Comparison of ENCODE assay signal across 21 cellular contexts in genomic region chr7:107145072-107145838, GRCh38. TPM values are rescaled to one million over a fixed set of nuclear protein-coding genes. Genes with fewer than 3 reads are reported as not detected.
DNase-seq lines count a peak whose midpoint lies in the region; ATAC-seq, FAIRE-seq and TF ChIP-seq lines count a peak whose summit lies in the region.
"Had no signal": no experiment of that assay in that cellular context is flagged by ENCODE, and none has a peak within 500 bp of the region (broad histone marks: within the 10 kb centered on the region; RNA-seq: fewer than 3 reads in every experiment).

No MANE protein-coding gene starts in this region.

- POLR2A ChIA-PET in OCI-LY7 (lab: Charles Lee) (interaction anchor here (0.6 to 0.7 kb wide), 3 partner anchors 26 to 529 kb away, joined by 3 to 5 read pairs (median 4); no protein-coding TSS in a partner anchor), K562 (lab: Yijun Ruan, JAX) (no interaction called here)

- no peak for ATAC-seq in K562

- H3K79me2 ChIP-seq in OCI-LY7 (ENCODE audit: insufficient read depth, low read depth, low read length): peaks cover 21% of the 10 kb centered on the region; the same call in 1 of the 2 replicates
- peaks cover 7% of the 10 kb centered on the region; the same call in 2 of the 3 replicates for H3K79me2 ChIP-seq in K562 (ENCODE audit: control insufficient read depth, insufficient read depth, low read length)

- TSS peak; percentile 14 for BruUV-seq in OCI-LY7 (replicated peaks; lab: Mats Ljungman, UMichigan)
- no TSS peak for BruUV-seq in K562 (replicated peaks; lab: Mats Ljungman, UMichigan)

- TF ChIP-seq POLR2A in K562 (conservative IDR thresholded peaks at IDR 0.05) (no peak), testis (IDR thresholded peaks at IDR 0.05) (no peak)

- H3K9ac ChIP-seq in K562 (ENCODE audit: insufficient read depth in 1 of 2, low read depth in 2 of 2, low read length in 2 of 2): no peak overlapping the region
- H3K9ac ChIP-seq: BLaER1 had no signal

- TF ChIP-seq EP300 in K562 (IDR thresholded peaks at IDR 0.05; ENCODE audit: low read length): no peak

- 81% methylated on average over 4 of the region's 4 CpGs for WGBS in K562 (ENCODE audit: insufficient coverage, low coverage, missing lambda C conversion rate)
- WGBS in testis, 2 donors: 79 to 83% methylated on average over 4 of the region's 4 CpGs

- DNase-seq in DMS53 (lab: John Stamatoyannopoulos, UW) (peak; percentile 14), DMS53 treated with DMSO at 0.1 percent for 48 hours (lab: John Stamatoyannopoulos, UW; ENCODE audit: unreplicated experiment) (no peak), OCI-LY7 (ENCODE audit: low spot score) (no peak), K562 (ENCODE audit: extremely low read depth in 1 of 4, low spot score in 3 of 4) (no peak), progenitor cell of endocrine pancreas (ENCODE audit: low spot score, unreplicated experiment) (no peak), testis (no peak), LoVo (ENCODE audit: low spot score) (no peak)
- DNase-seq in activated effector memory CD4-positive, alpha-beta T cell treated with anti-CD3 and anti-CD28 coated beads, Interleukin-2, amount 50 U/mL, for 16 hours: no peak
- DNase-seq: 8988T; Calu3; CD4-positive, alpha-beta memory T cell; GDM1; H9; IMR-90; KBM-7 had no signal

- peak overlapping the region; percentile 19 for H3K4me2 ChIP-seq in OCI-LY7 (ENCODE audit: low read length)
- no peak overlapping the region for H3K4me2 ChIP-seq in K562 (ENCODE audit: insufficient read depth, low read length)
- H3K4me2 ChIP-seq: BLaER1 had no signal

- H3K36me3 ChIP-seq in OCI-LY7 (ENCODE audit: insufficient read depth, low read length): peaks cover 81% of the 10 kb centered on the region
- H3K36me3 ChIP-seq in K562 (ENCODE audit: control insufficient read depth, insufficient read depth, low read length): peaks cover 70% of the 10 kb centered on the region
- H3K36me3 ChIP-seq in testis (ENCODE audit: low read depth, missing control alignments): no peaks in the 10 kb centered on the region
- H3K36me3 ChIP-seq: BLaER1 had no signal

- H3K4me3 Mint-ChIP-seq in progenitor cell of endocrine pancreas (ENCODE audit: low read depth): no peak overlapping the region
- H3K4me3 Mint-ChIP-seq: CD14-positive monocyte, H9 had no signal

- no peak for TF ChIP-seq RAD21 in K562 (CRISPR knock-in tag; conservative IDR thresholded peaks at IDR 0.05 in 1 of 2, IDR thresholded peaks at IDR 0.05 in 1 of 2)

- H3K27me3 Mint-ChIP-seq in progenitor cell of endocrine pancreas: no peaks in the 10 kb centered on the region
- H3K27me3 Mint-ChIP-seq: CD4-positive, alpha-beta memory T cell had no signal

- no peaks in the 10 kb centered on the region for H3K9me1 ChIP-seq in K562 (ENCODE audit: control insufficient read depth, insufficient read depth, low read length)

- H3K4me1 ChIP-seq in OCI-LY7 (ENCODE audit: insufficient read depth, low read length, poor library complexity, severe bottlenecking): peaks cover 51% of the 10 kb centered on the region
- H3K4me1 ChIP-seq in K562 (replicated peaks in 1 of 2; ENCODE audit: control insufficient read depth in 2 of 2, insufficient read depth in 2 of 2, low read length in 2 of 2): no peaks in the 10 kb centered on the region
- H3K4me1 ChIP-seq in testis: no peaks in the 10 kb centered on the region
- H3K4me1 ChIP-seq: BLaER1 had no signal

- peak overlapping the region; percentile 71 for H3K27ac Mint-ChIP-seq in progenitor cell of endocrine pancreas
- H3K27ac Mint-ChIP-seq: CD4-positive, alpha-beta memory T cell had no signal

- intact Hi-C loops in OCI-LY7 (cut with micrococcal nuclease; ENCODE audit: unreplicated experiment) (no loop called here), K562 (cut with micrococcal nuclease) (loop anchor here (5.0 kb wide), 1 partner anchor 98 kb away; no protein-coding TSS in a partner anchor), testis (cut with DNase I; ENCODE audit: low total_unique reads) (loop anchor here (5.0 kb wide), 1 partner anchor 198 kb away; no protein-coding TSS in a partner anchor)

- H2AFZ ChIP-seq in OCI-LY7 (ENCODE audit: low read length) (no peak overlapping the region), K562 (ENCODE audit: low read depth, low read length) (no peak overlapping the region)

- H3K27me3 ChIP-seq in K562 (ENCODE audit: control insufficient read depth in 2 of 2, insufficient read depth in 2 of 2, low read length in 2 of 2): no peaks in the 10 kb centered on the region
- H3K27me3 ChIP-seq in testis: no peaks in the 10 kb centered on the region
- H3K27me3 ChIP-seq: BLaER1 had no signal

- in situ Hi-C loops in K562 (cut with MboI): loop anchor here (5.0 kb wide), 3 partner anchors 98 to 353 kb away; no protein-coding TSS in a partner anchor

- H4K20me1 ChIP-seq in OCI-LY7 (ENCODE audit: insufficient read depth, low read length) (no peaks in the 10 kb centered on the region), K562 (replicated peaks; ENCODE audit: control insufficient read depth, insufficient read depth, low read length) (0 out of 2 replicates have a peak, but pooled peaks cover 3% of the 10 kb centered on the region)
- H4K20me1 ChIP-seq: BLaER1 had no signal

- CTCF ChIA-PET in OCI-LY7 (lab: Charles Lee; ENCODE audit: unreplicated experiment): no interaction called here
- CTCF ChIA-PET in K562 (lab: Yijun Ruan, JAX; ENCODE audit: low intra/inter-chr PET ratio): interaction anchor here (0.6 kb wide), 1 partner anchor 12 kb away, joined by 3 read pairs; no protein-coding TSS in a partner anchor

- FAIRE-seq in K562 (lab: Jason Lieb, UNC): no peak
- FAIRE-seq: GM12892, GM18507, H1 had no signal

- H3K4me3 ChIP-seq in OCI-LY7 (ENCODE audit: low read depth, low read length, poor library complexity, severe bottlenecking) (no peak overlapping the region), K562 (no peak overlapping the region), testis (no peak overlapping the region)
- H3K4me3 ChIP-seq: BLaER1 had no signal

- H3K27ac ChIP-seq in OCI-LY7 (ENCODE audit: low read depth, low read length, poor library complexity, severe bottlenecking): peak overlapping the region; percentile 12
- H3K27ac ChIP-seq in K562 (ENCODE audit: extremely low read depth, low read depth, low read length): no peak overlapping the region
- no peak overlapping the region for H3K27ac ChIP-seq in testis
- H3K27ac ChIP-seq: BLaER1, HL-60 had no signal

- H3K4me1 Mint-ChIP-seq in progenitor cell of endocrine pancreas (ENCODE audit: low read depth): peaks cover 4% of the 10 kb centered on the region

- TF ChIP-seq CTCF in OCI-LY7 (conservative IDR thresholded peaks at IDR 0.05; ENCODE audit: low read length): no peak
- no peak for TF ChIP-seq CTCF in K562 (IDR thresholded peaks at IDR 0.05 in 2 of 3, conservative IDR thresholded peaks at IDR 0.05 in 1 of 3; ENCODE audit: insufficient read depth in 2 of 3, low read depth in 1 of 3, low read length in 3 of 3)
- no peak for TF ChIP-seq CTCF in progenitor cell of endocrine pancreas (IDR thresholded peaks at IDR 0.05; ENCODE audit: unreplicated experiment)
- no peak for TF ChIP-seq CTCF in testis (IDR thresholded peaks at IDR 0.05)

- H3K36me3 Mint-ChIP-seq in progenitor cell of endocrine pancreas (ENCODE audit: insufficient read depth): no peaks in the 10 kb centered on the region
- H3K36me3 Mint-ChIP-seq: CD4-positive, alpha-beta memory T cell had no signal

- peaks cover 7% of the 10 kb centered on the region; the same call in 1 of the 2 replicates for H3K9me3 ChIP-seq in OCI-LY7 (ENCODE audit: low read length)
- H3K9me3 ChIP-seq in K562 (replicated peaks; ENCODE audit: control insufficient read depth, insufficient read depth, low read depth, low read length): no peaks in the 10 kb centered on the region
- H3K9me3 ChIP-seq in testis: no peaks in the 10 kb centered on the region
- H3K9me3 ChIP-seq: BLaER1 had no signal

- no peaks in the 10 kb centered on the region for H3K9me2 ChIP-seq in OCI-LY7 (ENCODE audit: insufficient read depth, low read length)

- no peaks in the 10 kb centered on the region for H3K9me3 Mint-ChIP-seq in progenitor cell of endocrine pancreas (ENCODE audit: low read depth)
- H3K9me3 Mint-ChIP-seq: CD14-positive monocyte; CD4-positive, alpha-beta memory T cell; H9 had no signal

TF ChIP-seq in K562, 482 proteins besides CTCF, POLR2A, EP300 and RAD21 (continues in another document):
- TF ChIP-seq ZNF121 (CRISPR knock-in tag; conservative IDR thresholded peaks at IDR 0.05): peak; percentile 63

RNA-seq across cellular contexts. Expression of gene HBP1, which starts 23.5 kb away (rescaled TPM):
- total RNA-seq in OCI-LY7 (2014; rRNA removed; shearing (Covaris generic)): 9.3 and 10.9 TPM in 2 replicates
- total RNA-seq in OCI-LY7 (2022) (18.1 and 21.7 TPM in 2 replicates), K562 (2014; rRNA removed) (21.2 and 22.6 TPM in 2 replicates), K562 (2014; rRNA removed; fragmentation: Illumina TruSeq; extraction: Trizol) (31.5 and 41.4 TPM in 2 replicates), K562 (2015; rRNA removed; fragmentation: Illumina TruSeq; extraction: Trizol) (16.2 and 18.7 TPM in 2 replicates), K562 (2021) (22.9 and 27.0 TPM in 2 replicates), progenitor cell of endocrine pancreas (52.5 and 53.0 TPM in 2 replicates), testis (100 to 1,000 TPM; 127 to 134 TPM)
- total RNA-seq in K562 (2011; cell fraction: chromatin; rRNA removed; ENCODE audit: low replicate concordance): 92.0 and 187 TPM in 2 replicates
- 33.9 and 45.5 TPM in 2 replicates for total RNA-seq in K562 (2011; cell fraction: nucleolus; rRNA removed)
- total RNA-seq in K562 (2011; cell fraction: nucleoplasm; rRNA removed): 81.3 and 111 TPM in 2 replicates
- polyA plus RNA-seq in K562 (2011; rRNA removed) (43.4 and 59.9 TPM in 2 replicates), K562 (2014; fragmentation: Illumina TruSeq; extraction: Trizol) (24.1 and 30.7 TPM in 2 replicates), K562 (2014; fragmentation: Nextera tagmentation; extraction: Ambion mirVana) (10 to 100 TPM; 37.9 to 44.9 TPM), K562 (2014; rRNA removed) (16.5 and 20.3 TPM in 2 replicates), testis (ENCODE audit: insufficient read depth, low read depth, low replicate concordance) (107 TPM)
- 17.5 and 26.0 TPM in 2 replicates for polyA plus RNA-seq in K562 (2011; cell fraction: cytosol; rRNA removed)
- polyA plus RNA-seq in K562 (2011; cell fraction: nucleus; rRNA removed): 35.1 and 41.0 TPM in 2 replicates
- 35.6 and 44.8 TPM in 2 replicates for polyA plus RNA-seq in K562 (2012)
- polyA minus RNA-seq in K562 (2011; rRNA and poly(A)+ RNA removed): 90.1 and 96.8 TPM in 2 replicates
- 16.4 and 22.4 TPM in 2 replicates for polyA minus RNA-seq in K562 (2011; cell fraction: cytosol; rRNA and poly(A)+ RNA removed)
- 35.4 and 48.2 TPM in 2 replicates for polyA minus RNA-seq in K562 (2011; cell fraction: nucleus; rRNA and poly(A)+ RNA removed)
